In the genomic region with DNA sequence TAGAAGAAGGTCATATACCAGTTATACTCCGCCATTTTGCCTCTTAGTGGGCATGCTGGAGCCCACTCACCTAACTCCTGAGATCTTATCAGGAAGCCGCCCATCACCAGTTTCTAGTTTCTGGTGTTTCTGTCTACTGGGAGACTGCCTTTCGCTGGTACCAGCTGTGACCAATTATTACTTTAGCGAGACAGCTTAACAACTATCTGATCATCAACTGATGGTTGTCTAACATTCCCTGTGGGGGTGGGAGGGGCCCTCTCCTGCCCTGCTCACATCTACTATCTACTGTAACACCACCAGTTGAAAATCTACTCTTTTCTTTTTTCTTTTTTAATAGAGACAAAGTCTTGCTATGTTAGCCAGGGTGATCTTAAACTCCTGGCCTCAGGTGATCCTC, we compare ENCODE assay signal across 31 cellular contexts. TPM values are rescaled to one million over a fixed set of nuclear protein-coding genes. Genes with fewer than 3 reads are reported as not detected.
"Had no signal": no experiment of that assay in that cellular context is flagged by ENCODE, and none has a peak within 500 bp of the region (broad histone marks: within the 10 kb centered on the region; RNA-seq: fewer than 3 reads in every experiment).

No MANE protein-coding gene starts in this region.

- H3K36me3 ChIP-seq: stomach, suprapubic skin, thoracic aorta, thyroid gland, tibial artery, tibial nerve, transverse colon, upper lobe of left lung, upper lobe of right lung, uterus, vagina had no signal

- FAIRE-seq: urothelium cell line had no signal

- H3K27ac ChIP-seq: stomach, suprapubic skin, testis, thoracic aorta, thyroid gland, tibial artery, tibial nerve, transverse colon, upper lobe of left lung, upper lobe of right lung, uterus, vagina had no signal

- H3K27me3 ChIP-seq: stomach, suprapubic skin, testis, thyroid gland, tibial artery, tibial nerve, transverse colon, upper lobe of left lung, upper lobe of right lung, uterus, vagina had no signal

- H3K9me3 Mint-ChIP-seq: stimulated activated effector memory CD8-positive, alpha-beta T cell treated with anti-CD3 and anti-CD28 coated beads, Interleukin-12 subunit alpha, Interleukin-12 subunit beta, amount 100 ng/mL, for 72 hours; stimulated activated memory B cell treated with anti-CD40 and anti-IgM and Interleukin-4, amounts not matched to agents 10 μg/mL and 1 μg/mL and 100 μg/mL, for 72 hours; stimulated activated naive CD8-positive, alpha-beta T cell treated with anti-CD3 and anti-CD28 coated beads, Interleukin-15, Interleukin-2, amounts not matched to agents 100 ng/mL and 50 ng/mL, for 24 hours had no signal

- H3K27ac Mint-ChIP-seq: stimulated activated effector memory CD8-positive, alpha-beta T cell treated with anti-CD3 and anti-CD28 coated beads, Interleukin-12 subunit alpha, Interleukin-12 subunit beta, amount 100 ng/mL, for 72 hours; stimulated activated memory B cell treated with anti-CD40 and anti-IgM and Interleukin-4, amounts not matched to agents 10 μg/mL and 1 μg/mL and 100 μg/mL, for 72 hours; stimulated activated naive B cell treated with anti-CD40 and anti-IgM and Interleukin-4, amounts not matched to agents 10 μg/mL and 1 μg/mL and 100 μg/mL, for 72 hours; stimulated activated naive CD8-positive, alpha-beta T cell treated with anti-CD3 and anti-CD28 coated beads, Interleukin-15, amount 100 ng/mL, for 72 hours; stimulated activated naive CD8-positive, alpha-beta T cell treated with anti-CD3 and anti-CD28 coated beads, Interleukin-15, Interleukin-2, amounts not matched to agents 100 ng/mL and 50 ng/mL, for 24 hours; type B pancreatic cell had no signal

- H3K9me3 ChIP-seq: stomach, suprapubic skin, testis, thoracic aorta, thyroid gland, tibial artery, tibial nerve, transverse colon, upper lobe of left lung, upper lobe of right lung, uterus, vagina had no signal

- ATAC-seq: stimulated activated effector memory CD8-positive, alpha-beta T cell treated with anti-CD3 and anti-CD28 coated beads, Interleukin-12 subunit alpha, Interleukin-12 subunit beta, amount 100 ng/mL, for 72 hours; stimulated activated memory B cell treated with anti-CD40 and anti-IgM and Interleukin-4, amounts not matched to agents 10 μg/mL and 1 μg/mL and 100 μg/mL, for 72 hours; stimulated activated naive B cell treated with anti-CD40 and anti-IgM and Interleukin-4, amounts not matched to agents 10 μg/mL and 1 μg/mL and 100 μg/mL, for 72 hours; stimulated activated naive CD8-positive, alpha-beta T cell treated with anti-CD3 and anti-CD28 coated beads, Interleukin-15, amount 100 ng/mL, for 72 hours; stimulated activated naive CD8-positive, alpha-beta T cell treated with anti-CD3 and anti-CD28 coated beads, Interleukin-15, Interleukin-2, amounts not matched to agents 100 U/mL and 50 U/mL, for 24 hours; upper lobe of right lung had no signal

- DNase-seq: stimulated activated CD4-positive, alpha-beta T cell treated with anti-CD3 and anti-CD28 coated beads, Interleukin-2, amount 100 ng/mL, for 48 hours; stimulated activated CD4-positive, alpha-beta T cell treated with anti-CD3 and anti-CD28 coated beads, Interleukin-4, amount 100 ng/mL, for 1 hour; stimulated activated CD4-positive, alpha-beta T cell treated with anti-CD3 and anti-CD28 coated beads, Interleukin-4, amount 100 ng/mL, for 24 hours; stimulated activated CD4-positive, alpha-beta T cell treated with anti-CD3 and anti-CD28 coated beads, Interleukin-4, amount 100 ng/mL, for 4 hours; stimulated activated CD8-positive, alpha-beta memory T cell treated with anti-CD3 and anti-CD28 coated beads, Interleukin-4, amount 100 ng/mL, for 48 hours; stimulated activated naive B cell treated with anti-CD40 and anti-IgM and Interleukin-4, amounts not matched to agents 10 μg/mL and 1 μg/mL and 100 μg/mL, for 72 hours; stimulated activated naive CD4-positive, alpha-beta T cell; stimulated activated naive CD4-positive, alpha-beta T cell treated with Interleukin-2 at 50 U/mL for 16 hours; stimulated activated naive CD8-positive, alpha-beta T cell treated with anti-CD3 and anti-CD28 coated beads, Interleukin-15, amount 100 ng/mL, for 72 hours; stimulated activated naive CD8-positive, alpha-beta T cell treated with anti-CD3 and anti-CD28 coated beads, Interleukin-15, Interleukin-2, amounts not matched to agents 100 U/mL and 50 U/mL, for 24 hours; stomach; substantia nigra; testis; thyroid gland; tibial artery; transverse colon; upper lobe of left lung; upper lobe of right lung; uterus had no signal

- H3K36me3 Mint-ChIP-seq: stimulated activated effector memory CD8-positive, alpha-beta T cell treated with anti-CD3 and anti-CD28 coated beads, Interleukin-12 subunit alpha, Interleukin-12 subunit beta, amount 100 ng/mL, for 72 hours; stimulated activated memory B cell treated with anti-CD40 and anti-IgM and Interleukin-4, amounts not matched to agents 10 μg/mL and 1 μg/mL and 100 μg/mL, for 72 hours; stimulated activated naive B cell treated with anti-CD40 and anti-IgM and Interleukin-4, amounts not matched to agents 10 μg/mL and 1 μg/mL and 100 μg/mL, for 72 hours; type B pancreatic cell had no signal

- H3K27me3 Mint-ChIP-seq: stimulated activated memory B cell treated with anti-CD40 and anti-IgM and Interleukin-4, amounts not matched to agents 10 μg/mL and 1 μg/mL and 100 μg/mL, for 72 hours; stimulated activated naive CD8-positive, alpha-beta T cell treated with anti-CD3 and anti-CD28 coated beads, Interleukin-15, amount 100 ng/mL, for 72 hours; stimulated activated naive CD8-positive, alpha-beta T cell treated with anti-CD3 and anti-CD28 coated beads, Interleukin-15, Interleukin-2, amounts not matched to agents 100 ng/mL and 50 ng/mL, for 24 hours; type B pancreatic cell had no signal

- H3K4me3 Mint-ChIP-seq: stimulated activated effector memory CD8-positive, alpha-beta T cell treated with anti-CD3 and anti-CD28 coated beads, Interleukin-12 subunit alpha, Interleukin-12 subunit beta, amount 100 ng/mL, for 72 hours; stimulated activated memory B cell treated with anti-CD40 and anti-IgM and Interleukin-4, amounts not matched to agents 10 μg/mL and 1 μg/mL and 100 μg/mL, for 72 hours; stimulated activated naive B cell treated with anti-CD40 and anti-IgM and Interleukin-4, amounts not matched to agents 10 μg/mL and 1 μg/mL and 100 μg/mL, for 72 hours; stimulated activated naive CD8-positive, alpha-beta T cell treated with anti-CD3 and anti-CD28 coated beads, Interleukin-15, amount 100 ng/mL, for 72 hours; stimulated activated naive CD8-positive, alpha-beta T cell treated with anti-CD3 and anti-CD28 coated beads, Interleukin-15, Interleukin-2, amounts not matched to agents 100 ng/mL and 50 ng/mL, for 24 hours; type B pancreatic cell had no signal

- H3K4me1 ChIP-seq: stomach, suprapubic skin, testis, thyroid gland, tibial artery, tibial nerve, transverse colon, upper lobe of left lung, upper lobe of right lung, uterus, vagina had no signal

- H3K4me3 ChIP-seq: stomach, suprapubic skin, testis, thoracic aorta, thyroid gland, tibial artery, tibial nerve, transverse colon, upper lobe of left lung, upper lobe of right lung, uterus, vagina had no signal

RNA-seq across cellular contexts. Expression of a gene that starts 46.2 kb away (rescaled TPM):
- total RNA-seq: subcutaneous adipose tissue, thoracic aorta, transverse colon, ureter, urinary bladder, vagina had no signal
- polyA plus RNA-seq: urinary bladder had no signal
